In the genomic region with DNA sequence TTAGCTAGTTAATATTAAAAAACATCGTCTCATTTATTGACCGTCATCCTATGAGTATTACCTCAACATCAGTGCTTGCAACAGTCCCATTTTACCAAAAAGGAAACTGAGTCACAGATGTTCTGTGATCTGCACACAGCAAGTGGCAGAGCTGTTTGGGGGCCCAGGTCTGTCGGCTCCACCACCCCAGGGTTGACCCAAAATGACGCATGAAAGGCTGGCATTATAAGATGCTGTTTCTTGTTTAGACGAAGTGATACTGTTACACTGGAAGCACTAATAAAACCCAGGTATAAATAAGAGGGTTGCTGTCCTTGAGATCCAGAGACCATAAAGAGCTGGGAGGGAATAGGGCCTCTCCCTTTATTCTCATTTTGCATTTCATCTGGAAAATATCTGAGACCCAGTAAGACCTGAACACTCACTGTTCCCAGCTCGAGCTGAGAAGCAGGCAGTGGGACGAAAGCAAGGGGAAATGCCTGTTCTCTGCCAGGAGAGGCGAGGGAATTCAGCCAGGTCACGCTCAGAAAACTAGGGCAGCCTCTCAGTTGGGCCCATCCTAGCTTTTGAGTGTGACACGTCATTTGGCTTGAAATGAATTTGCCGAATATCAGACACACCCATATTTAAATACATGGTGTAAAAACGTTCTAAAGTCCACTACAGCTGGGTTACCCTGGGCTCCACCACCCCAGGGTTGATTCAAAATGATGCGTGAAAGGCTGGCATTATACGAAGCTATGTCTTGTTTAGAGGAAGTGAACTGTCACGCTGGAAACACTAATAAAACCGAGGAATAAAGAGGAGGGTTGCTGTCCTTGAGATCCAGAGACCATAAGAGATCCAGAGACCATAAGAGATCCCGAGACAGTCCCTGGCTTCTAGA, we compare ENCODE assay signal across 8 cellular contexts. TPM values are rescaled to one million over a fixed set of nuclear protein-coding genes. Genes with fewer than 3 reads are reported as not detected.
DNase-seq lines count a peak whose midpoint lies in the region; ATAC-seq, FAIRE-seq and TF ChIP-seq lines count a peak whose summit lies in the region.

No MANE protein-coding gene starts in this region.

- BruUV-seq in A673 (replicated peaks; lab: Mats Ljungman, UMichigan) (no TSS peak), GM12878 (replicated peaks; lab: Mats Ljungman, UMichigan) (TSS peak; percentile 83)

- POLR2A ChIA-PET in A673 (lab: Charles Lee; ENCODE audit: low non-redundant PET) (no interaction called here), GM12878 (lab: Charles Lee) (interaction anchor here (0.5 to 13.1 kb wide), 9 partner anchors 8 to 1219 kb away, joined by 3 to 132 read pairs (median 4); a partner anchor contains a TSS)

- H2AFZ ChIP-seq in GM23248: peak overlapping the region; percentile 81
- H2AFZ ChIP-seq in GM12878 (ENCODE audit: control insufficient read depth, low read depth, low read length): peak overlapping the region; percentile 28

- TF ChIP-seq POLR2A in GM12878 (IDR thresholded peaks at IDR 0.05; ENCODE audit: low read depth, low read length): no peak
- no peak for TF ChIP-seq POLR2A in tibial nerve (IDR thresholded peaks at IDR 0.05)
- TF ChIP-seq POLR2A in erythroblast (IDR thresholded peaks at IDR 0.05; ENCODE audit: low read length): no peak

- H3K9me3 ChIP-seq in A673 (ENCODE audit: low read depth, low read length, poor library complexity, severe bottlenecking): no peaks in the 10 kb centered on the region
- no peaks in the 10 kb centered on the region for H3K9me3 ChIP-seq in GM23248 (ENCODE audit: low read depth)
- no peaks in the 10 kb centered on the region; the same call in 1 of the 3 replicates for H3K9me3 ChIP-seq in GM12878 (replicated peaks; ENCODE audit: control insufficient read depth, insufficient read depth, low read length)
- H3K9me3 ChIP-seq in tibial nerve: no peaks in the 10 kb centered on the region

- H3K4me3 ChIP-seq in A673 (ENCODE audit: low read depth, low read length, poor library complexity, severe bottlenecking) (peak overlapping the region; percentile 74), GM23248 (peak overlapping the region; percentile 83), GM12878 (peak overlapping the region; percentile 79), tibial nerve (peak overlapping the region in 3 of 4 donors; percentile 58 to 92 (median 75))

- H3K27ac ChIP-seq in A673 (ENCODE audit: low read depth, low read length, poor library complexity, severe bottlenecking) (no peak overlapping the region), GM23248 (peak overlapping the region; percentile 93), GM12878 (ENCODE audit: control insufficient read depth, insufficient read depth) (peak overlapping the region; percentile 75), tibial nerve (peak overlapping the region in 3 of 4 donors; percentile 92 to 93 (median 93))

- CTCF ChIA-PET in A673 (lab: Charles Lee) (interaction anchor here (0.5 kb wide), 1 partner anchor 12 kb away, joined by 5 read pairs; no protein-coding TSS in a partner anchor), GM12878 (lab: Yijun Ruan, JAX) (interaction anchor here (0.6 to 3.2 kb wide), 9 partner anchors 8 to 84 kb away, joined by 3 to 19 read pairs (median 5); a partner anchor contains a TSS)

- H3K36me3 ChIP-seq in A673 (ENCODE audit: insufficient read depth, low read length, poor library complexity, severe bottlenecking): peaks cover 8% of the 10 kb centered on the region
- H3K36me3 ChIP-seq in GM23248 (ENCODE audit: low read depth): peaks cover 8% of the 10 kb centered on the region; the same call in 1 of the 2 replicates
- H3K36me3 ChIP-seq in GM12878 (ENCODE audit: control insufficient read depth in 2 of 2, insufficient read depth in 2 of 2, low read length in 1 of 2): peaks cover 0 to 11% of the 10 kb centered on the region in 2 experiments
- peaks cover 0 to 26% (median 0%) of the 10 kb centered on the region in 3 donors for H3K36me3 ChIP-seq in tibial nerve

- no peaks in the 10 kb centered on the region for H3K9me2 ChIP-seq in GM23248 (ENCODE audit: insufficient read depth)

- no peak for FAIRE-seq in GM12878 (lab: Jason Lieb, UNC)

- peak overlapping the region; percentile 96 for H3K4me2 ChIP-seq in GM23248 (ENCODE audit: unreplicated experiment)
- H3K4me2 ChIP-seq in GM12878 (ENCODE audit: control insufficient read depth, insufficient read depth): peak overlapping the region; percentile 69

- ATAC-seq in GM12878 (no peak), left colon (peak; percentile 57)

- peak overlapping the region; percentile 91 for H3K9ac ChIP-seq in GM23248
- peak overlapping the region; percentile 79 for H3K9ac ChIP-seq in GM12878 (ENCODE audit: control insufficient read depth, insufficient read depth, low read length)

- H4K20me1 ChIP-seq in GM23248 (ENCODE audit: insufficient read depth): no peaks in the 10 kb centered on the region
- H4K20me1 ChIP-seq in GM12878 (ENCODE audit: control insufficient read depth, insufficient read depth): no peaks in the 10 kb centered on the region

- H3F3A ChIP-seq in GM23248 (ENCODE audit: insufficient read depth): peaks cover 18% of the 10 kb centered on the region

- H3K27me3 ChIP-seq in A673 (replicated peaks; ENCODE audit: insufficient read depth, low read depth, low read length, poor library complexity) (no peaks in the 10 kb centered on the region), GM23248 (replicated peaks; ENCODE audit: insufficient read depth) (no peaks in the 10 kb centered on the region), GM12878 (replicated peaks in 1 of 2; ENCODE audit: control insufficient read depth in 2 of 2, insufficient read depth in 2 of 2, low read length in 1 of 2) (no peaks in the 10 kb centered on the region), tibial nerve (no peaks in the 10 kb centered on the region)

- in situ Hi-C loops in GM23248 (cut with MboI): no loop called here
- in situ Hi-C loops in GM12878 (cut with MboI): no loop called here

- no peak for DNase-seq in A673 (ENCODE audit: low spot score)
- DNase-seq in GM23248: peak; percentile 94
- DNase-seq in GM12878 (ENCODE audit: low read depth, low spot score): no peak
- peak; percentile 62 to 63 for DNase-seq in left colon
- DNase-seq in tibial nerve (ENCODE audit: low spot score in 2 of 2): peak in 1 of 2 donors; percentile 54
- DNase-seq in stimulated activated CD4-positive, alpha-beta T cell treated with anti-CD3 and anti-CD28 coated beads, Interleukin-4, amount 100 ng/mL, for 4 hours: no peak
- no peak for DNase-seq in globus pallidus (ENCODE audit: low spot score)
- DNase-seq in erythroblast (lab: John Stamatoyannopoulos, UW): no peak

- peaks cover 18% of the 10 kb centered on the region; the same call in 1 of the 2 replicates for H3K79me2 ChIP-seq in GM23248 (ENCODE audit: insufficient read depth)
- peaks cover 51% of the 10 kb centered on the region for H3K79me2 ChIP-seq in GM12878 (ENCODE audit: control insufficient read depth, insufficient read depth, low read length)

- intact Hi-C loops in A673 (cut with micrococcal nuclease; ENCODE audit: unreplicated experiment): no loop called here
- intact Hi-C loops in GM12878 (cut with micrococcal nuclease; ENCODE audit: unreplicated experiment): loop anchor here (5.0 kb wide), 2 partner anchors 75 to 360 kb away; a partner anchor contains a TSS
- intact Hi-C loops in left colon (cut with DNase I, micrococcal nuclease): no loop called here

- whole genome bisulfite sequencing in GM23248 (ENCODE audit: low coverage in 1 of 2, low lambda C conversion rate in 2 of 2, missing lambda C conversion rate in 2 of 2), 2 experiments: 2 to 4% methylated on average over 17 of the region's 17 CpGs
- WGBS in GM12878 (ENCODE audit: insufficient coverage, insufficient replicate concordance, low lambda C conversion rate, missing lambda C conversion rate): 2% methylated on average over 17 of the region's 17 CpGs
- 42 to 50% methylated on average over 17 of the region's 17 CpGs for WGBS in tibial nerve, 2 donors

- TF ChIP-seq EP300 in GM12878 (IDR thresholded peaks at IDR 0.05; ENCODE audit: borderline replicate concordance in 1 of 2, control insufficient read depth in 1 of 2, low read depth in 2 of 2, low read length in 2 of 2) (no peak), tibial nerve (IDR thresholded peaks at IDR 0.05) (peak in 1 of 2 donors; percentile 47)

- H3K4me1 ChIP-seq in A673 (ENCODE audit: insufficient read depth, low read length, poor library complexity, severe bottlenecking) (peaks cover 26% of the 10 kb centered on the region), GM23248 (ENCODE audit: insufficient read depth) (peaks cover 21% of the 10 kb centered on the region), GM12878 (ENCODE audit: control insufficient read depth, insufficient read depth, low read length) (peaks cover 54% of the 10 kb centered on the region), tibial nerve (peaks cover 0 to 38% (median 16%) of the 10 kb centered on the region in 4 donors)

- TF ChIP-seq CTCF in A673 (conservative IDR thresholded peaks at IDR 0.05; ENCODE audit: low read depth, low read length): no peak
- TF ChIP-seq CTCF in GM12878 (IDR thresholded peaks at IDR 0.05 in 2 of 3, conservative IDR thresholded peaks at IDR 0.05 in 1 of 3; ENCODE audit: control insufficient read depth in 2 of 3, extremely low read depth in 1 of 3, insufficient read depth in 1 of 3, low read depth in 3 of 3, low read length in 3 of 3): no peak
- TF ChIP-seq CTCF in tibial nerve (IDR thresholded peaks at IDR 0.05): no peak

- RAD21 ChIA-PET in GM12878 (lab: Charles Lee; ENCODE audit: unreplicated experiment): interaction anchor here (0.5 to 10.1 kb wide), 6 partner anchors 16 to 583 kb away, joined by 4 to 97 read pairs (median 6); a partner anchor contains a TSS

- TF ChIP-seq RAD21 in GM12878 (IDR thresholded peaks at IDR 0.05; ENCODE audit: insufficient read depth, low read depth, low read length): no peak

- SMC1A ChIA-PET in GM12878 (lab: Charles Lee; ENCODE audit: uncharacterized antibody, unreplicated experiment): interaction anchor here (0.6 to 10.1 kb wide), 10 partner anchors 9 to 1534 kb away, joined by 3 to 148 read pairs (median 6); a partner anchor contains a TSS

RNA-seq across cellular contexts. Expression of a gene that starts 1.4 kb away (rescaled TPM):
- total RNA-seq in A673 (2021): 4.8 and 8.1 TPM in 2 replicates
- 57.8 and 60.6 TPM in 2 replicates for total RNA-seq in GM23248 (2014; rRNA removed; shearing (Covaris generic))
- 25.3 and 26.1 TPM in 2 replicates for polyA plus RNA-seq in GM23248 (2016; fragmentation: Nextera tagmentation; extraction: Ambion mirVana)
- total RNA-seq in GM12878 (2013; cell fraction: nucleolus; rRNA removed): 203 and 235 TPM in 2 replicates
- total RNA-seq in GM12878 (2014; rRNA removed): 46.9 and 48.6 TPM in 2 replicates
- total RNA-seq in GM12878 (2014; rRNA removed; fragmentation: Illumina TruSeq; extraction: Trizol): 25.6 and 27.0 TPM in 2 replicates
- 59.8 and 62.8 TPM in 2 replicates for total RNA-seq in GM12878 (2021)
- polyA plus RNA-seq in GM12878 (2011; ENCODE audit: low read depth): 24.9 TPM
- 42.3 and 61.9 TPM in 2 replicates for polyA plus RNA-seq in GM12878 (2011; rRNA removed)
- polyA plus RNA-seq in GM12878 (2011; cell fraction: cytosol; rRNA removed): 48.3 and 66.9 TPM in 2 replicates
- polyA plus RNA-seq in GM12878 (2011; cell fraction: nucleus; rRNA removed): 740 and 754 TPM in 2 replicates
- 50.6 and 61.2 TPM in 2 replicates for polyA plus RNA-seq in GM12878 (2012)
- 27.6 and 38.0 TPM in 2 replicates for polyA plus RNA-seq in GM12878 (2014; fragmentation: Illumina TruSeq; extraction: Trizol)
- 1 to 10 TPM in 1 of 2 experiments, under 1 TPM in 1; 0.32 to 1.3 TPM for polyA plus RNA-seq in GM12878 (2014; fragmentation: Nextera tagmentation; extraction: Ambion mirVana)
- polyA plus RNA-seq in GM12878 (2014; rRNA removed): 71.6 and 75.5 TPM in 2 replicates
- polyA plus RNA-seq in GM12878 (2016; fragmentation: Nextera tagmentation; extraction: Ambion mirVana): 10 to 100 TPM; 44.2 to 46.4 TPM
- polyA minus RNA-seq in GM12878 (2011; rRNA and poly(A)+ RNA removed): 32.8 and 51.6 TPM in 2 replicates
- 22.6 and 22.9 TPM in 2 replicates for polyA minus RNA-seq in GM12878 (2011; cell fraction: cytosol; rRNA and poly(A)+ RNA removed)
- polyA minus RNA-seq in GM12878 (2011; cell fraction: nucleus; rRNA and poly(A)+ RNA removed): 82.2 and 98.7 TPM in 2 replicates
- total RNA-seq in left colon: 10 to 100 TPM; 62.7 to 63.9 TPM
- 10 to 100 TPM; 45.4 to 91.0 (median 70.3) TPM for total RNA-seq in tibial nerve

RNA-seq across cellular contexts. Expression of a gene that starts 16.4 kb away (rescaled TPM):
- 8.6 and 11.6 TPM in 2 replicates for total RNA-seq in A673 (2021)
- total RNA-seq in GM23248 (2014; rRNA removed; shearing (Covaris generic)): 6.4 and 14.2 TPM in 2 replicates
- polyA plus RNA-seq in GM23248 (2016; fragmentation: Nextera tagmentation; extraction: Ambion mirVana): 4.5 and 6.8 TPM in 2 replicates
- total RNA-seq in GM12878 (2013; cell fraction: nucleolus; rRNA removed): 31.5 and 32.2 TPM in 2 replicates
- total RNA-seq in GM12878 (2014; rRNA removed): 13.8 and 15.4 TPM in 2 replicates
- 8.1 and 9.7 TPM in 2 replicates for total RNA-seq in GM12878 (2014; rRNA removed; fragmentation: Illumina TruSeq; extraction: Trizol)
- total RNA-seq in GM12878 (2021): 12.3 and 13.0 TPM in 2 replicates
- polyA plus RNA-seq in GM12878 (2011; ENCODE audit: low read depth): 3.3 TPM
- 6.4 and 9.0 TPM in 2 replicates for polyA plus RNA-seq in GM12878 (2011; rRNA removed)
- 8.1 and 11.7 TPM in 2 replicates for polyA plus RNA-seq in GM12878 (2011; cell fraction: cytosol; rRNA removed)
- 26.4 and 36.8 TPM in 2 replicates for polyA plus RNA-seq in GM12878 (2011; cell fraction: nucleus; rRNA removed)
- 5.8 and 8.2 TPM in 2 replicates for polyA plus RNA-seq in GM12878 (2012)
- 10.4 and 13.4 TPM in 2 replicates for polyA plus RNA-seq in GM12878 (2014; fragmentation: Illumina TruSeq; extraction: Trizol)
- under 1 TPM; 0.06 to 0.73 TPM for polyA plus RNA-seq in GM12878 (2014; fragmentation: Nextera tagmentation; extraction: Ambion mirVana)
- polyA plus RNA-seq in GM12878 (2014; rRNA removed): 13.2 and 15.3 TPM in 2 replicates
- polyA plus RNA-seq in GM12878 (2016; fragmentation: Nextera tagmentation; extraction: Ambion mirVana): 1 to 10 TPM; 9.6 to 9.8 TPM
- 27.6 TPM in 2 replicates for polyA minus RNA-seq in GM12878 (2011; rRNA and poly(A)+ RNA removed)
- 5.4 and 5.5 TPM in 2 replicates for polyA minus RNA-seq in GM12878 (2011; cell fraction: cytosol; rRNA and poly(A)+ RNA removed)
- 41.6 and 46.8 TPM in 2 replicates for polyA minus RNA-seq in GM12878 (2011; cell fraction: nucleus; rRNA and poly(A)+ RNA removed)
- total RNA-seq in left colon: 10 to 100 TPM; 17.8 to 23.8 TPM
- total RNA-seq in tibial nerve: 10 to 100 TPM; 12.6 to 32.4 (median 17.1) TPM

RNA-seq across cellular contexts. Expression of a gene that starts 16.5 kb away (rescaled TPM):
- total RNA-seq in A673 (2021) (1.8 and 2.6 TPM in 2 replicates), GM12878 (2014; rRNA removed) (0.11 TPM in 1 of 2 replicates, not detected in the other), GM12878 (2014; rRNA removed; fragmentation: Illumina TruSeq; extraction: Trizol) (not detected in 2 replicates), GM12878 (2021) (0.37 TPM in 1 of 2 replicates, not detected in the other), left colon (1 to 10 TPM in 1 of 2 donors, under 1 TPM in 1; 0.58 to 2.0 TPM), tibial nerve (10 to 100 TPM in 1 of 4 donors, 1 to 10 TPM in 3; 1.2 to 16.5 (median 4.8) TPM)
- 3.5 and 3.7 TPM in 2 replicates for total RNA-seq in GM23248 (2014; rRNA removed; shearing (Covaris generic))
- polyA plus RNA-seq in GM23248 (2016; fragmentation: Nextera tagmentation; extraction: Ambion mirVana) (2.8 and 3.5 TPM in 2 replicates), GM12878 (2011; rRNA removed) (not detected in 2 replicates), GM12878 (2014; fragmentation: Illumina TruSeq; extraction: Trizol) (0.01 TPM in 1 of 2 replicates, not detected in the other), GM12878 (2014; fragmentation: Nextera tagmentation; extraction: Ambion mirVana) (not detected), GM12878 (2014; rRNA removed) (0.12 TPM in 1 of 2 replicates, not detected in the other), GM12878 (2016; fragmentation: Nextera tagmentation; extraction: Ambion mirVana) (under 1 TPM; 0.17 to 0.26 TPM)
- 0.15 and 0.91 TPM in 2 replicates for total RNA-seq in GM12878 (2013; cell fraction: nucleolus; rRNA removed)
- polyA plus RNA-seq in GM12878 (2011; ENCODE audit: low read depth): not detected
- not detected in 2 replicates for polyA plus RNA-seq in GM12878 (2011; cell fraction: cytosol; rRNA removed)
- not detected in 2 replicates for polyA plus RNA-seq in GM12878 (2011; cell fraction: nucleus; rRNA removed)
- polyA plus RNA-seq in GM12878 (2012): 0.09 and 0.13 TPM in 2 replicates
- polyA minus RNA-seq in GM12878 (2011; rRNA and poly(A)+ RNA removed): not detected in 2 replicates
- polyA minus RNA-seq in GM12878 (2011; cell fraction: cytosol; rRNA and poly(A)+ RNA removed): not detected in 2 replicates
- 0.12 TPM in 1 of 2 replicates, not detected in the other for polyA minus RNA-seq in GM12878 (2011; cell fraction: nucleus; rRNA and poly(A)+ RNA removed)

RNA-seq across cellular contexts. Expression of a gene that starts 26.1 kb away (rescaled TPM):
- 12.9 and 15.5 TPM in 2 replicates for total RNA-seq in A673 (2021)
- 6.8 and 7.6 TPM in 2 replicates for total RNA-seq in GM23248 (2014; rRNA removed; shearing (Covaris generic))
- 3.3 and 4.0 TPM in 2 replicates for polyA plus RNA-seq in GM23248 (2016; fragmentation: Nextera tagmentation; extraction: Ambion mirVana)
- 23.8 and 24.7 TPM in 2 replicates for total RNA-seq in GM12878 (2013; cell fraction: nucleolus; rRNA removed)
- 14.7 and 17.9 TPM in 2 replicates for total RNA-seq in GM12878 (2014; rRNA removed)
- total RNA-seq in GM12878 (2014; rRNA removed; fragmentation: Illumina TruSeq; extraction: Trizol): 17.7 and 17.8 TPM in 2 replicates
- 11.9 and 12.4 TPM in 2 replicates for total RNA-seq in GM12878 (2021)
- polyA plus RNA-seq in GM12878 (2011; ENCODE audit: low read depth): 4.5 TPM
- 7.3 and 7.8 TPM in 2 replicates for polyA plus RNA-seq in GM12878 (2011; rRNA removed)
- 4.8 and 5.3 TPM in 2 replicates for polyA plus RNA-seq in GM12878 (2011; cell fraction: cytosol; rRNA removed)
- 6.2 and 6.4 TPM in 2 replicates for polyA plus RNA-seq in GM12878 (2011; cell fraction: nucleus; rRNA removed)
- polyA plus RNA-seq in GM12878 (2012): 5.6 and 6.4 TPM in 2 replicates
- 12.1 and 13.3 TPM in 2 replicates for polyA plus RNA-seq in GM12878 (2014; fragmentation: Illumina TruSeq; extraction: Trizol)
- polyA plus RNA-seq in GM12878 (2014; fragmentation: Nextera tagmentation; extraction: Ambion mirVana): 1 to 10 TPM; 2.9 to 3.0 TPM
- 7.4 and 7.6 TPM in 2 replicates for polyA plus RNA-seq in GM12878 (2014; rRNA removed)
- polyA plus RNA-seq in GM12878 (2016; fragmentation: Nextera tagmentation; extraction: Ambion mirVana): 1 to 10 TPM; 8.1 to 9.0 TPM
- polyA minus RNA-seq in GM12878 (2011; rRNA and poly(A)+ RNA removed): 8.6 and 9.3 TPM in 2 replicates
- polyA minus RNA-seq in GM12878 (2011; cell fraction: cytosol; rRNA and poly(A)+ RNA removed): 4.5 and 4.8 TPM in 2 replicates
- 4.8 and 7.1 TPM in 2 replicates for polyA minus RNA-seq in GM12878 (2011; cell fraction: nucleus; rRNA and poly(A)+ RNA removed)
- 1 to 10 TPM; 6.6 to 6.7 TPM for total RNA-seq in left colon
- total RNA-seq in tibial nerve: 1 to 10 TPM; 6.5 to 9.6 (median 8.0) TPM

Comparison
In these comparisons a context has a peak if more than half of its experiments do, and no peak if none do; other contexts are left out.
1. DNase-seq: peak in GM23248 (single experiment) and left colon (2 of 2); none in A673 (single experiment), GM12878 (single experiment), stimulated activated CD4-positive, alpha-beta T cell treated with anti-CD3 and anti-CD28 coated beads, Interleukin-4, amount 100 ng/mL, for 4 hours (0 of 2), globus pallidus (single experiment) and erythroblast (0 of 2).
2. Peak in every context shown above with its lines, with median percentiles within 50 percentile points of each other: H3K4me3 ChIP-seq.